ENCODE assay signal across 1 cellular context in genomic region chr10:58481569-58482109, GRCh38.
A peak's percentile ranks its signal among the peaks of the same experiment; 100 is the strongest.
TF ChIP-seq lines count a peak whose summit lies in the region.

No MANE protein-coding gene starts in this region.

TF ChIP-seq in HEK293, 187 proteins besides CTCF, POLR2A, EP300 and RAD21:
- TF ChIP-seq, protein P1, sequence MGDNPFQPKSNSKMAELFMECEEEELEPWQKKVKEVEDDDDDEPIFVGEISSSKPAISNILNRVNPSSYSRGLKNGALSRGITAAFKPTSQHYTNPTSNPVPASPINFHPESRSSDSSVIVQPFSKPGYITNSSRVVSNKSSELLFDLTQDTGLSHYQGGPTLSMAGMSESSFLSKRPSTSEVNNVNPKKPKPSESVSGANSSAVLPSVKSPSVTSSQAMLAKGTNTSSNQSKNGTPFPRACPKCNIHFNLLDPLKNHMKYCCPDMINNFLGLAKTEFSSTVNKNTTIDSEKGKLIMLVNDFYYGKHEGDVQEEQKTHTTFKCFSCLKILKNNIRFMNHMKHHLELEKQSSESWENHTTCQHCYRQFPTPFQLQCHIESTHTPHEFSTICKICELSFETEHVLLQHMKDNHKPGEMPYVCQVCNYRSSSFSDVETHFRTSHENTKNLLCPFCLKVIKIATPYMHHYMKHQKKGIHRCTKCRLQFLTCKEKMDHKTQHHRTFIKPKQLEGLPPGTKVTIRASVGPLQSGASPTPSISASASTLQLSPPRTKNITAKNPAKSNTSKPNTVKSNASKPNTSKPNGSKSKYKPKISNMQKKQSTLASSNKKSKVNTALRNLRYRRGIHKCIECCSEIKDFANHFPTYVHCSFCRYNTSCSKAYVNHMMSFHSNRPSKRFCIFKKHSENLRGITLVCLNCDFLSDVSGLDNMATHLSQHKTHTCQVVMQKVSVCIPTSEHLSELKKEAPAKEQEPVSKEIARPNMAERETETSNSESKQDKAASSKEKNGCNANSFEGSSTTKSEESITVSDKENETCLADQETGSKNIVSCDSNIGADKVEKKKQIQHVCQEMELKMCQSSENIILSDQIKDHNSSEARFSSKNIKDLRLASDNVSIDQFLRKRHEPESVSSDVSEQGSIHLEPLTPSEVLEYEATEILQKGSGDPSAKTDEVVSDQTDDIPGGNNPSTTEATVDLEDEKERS (tag by site-specific recombination; IDR thresholded peaks at IDR 0.05) = no peak
- no peak for TF ChIP-seq ZNF610 (tag by site-specific recombination; IDR thresholded peaks at IDR 0.05; ENCODE audit: borderline replicate concordance)
- TF ChIP-seq ZNF121 (tag by site-specific recombination; IDR thresholded peaks at IDR 0.05) = no peak
- TF ChIP-seq ZBTB48 (tag by site-specific recombination; IDR thresholded peaks at IDR 0.05) = no peak
- TF ChIP-seq ZNF112 (tag by site-specific recombination; IDR thresholded peaks at IDR 0.05) = no peak
- no peak for TF ChIP-seq ZNF510 (tag by site-specific recombination; IDR thresholded peaks at IDR 0.05; ENCODE audit: insufficient replicate concordance)
- peak; percentile 49; the same call in 1 of the 2 replicates for TF ChIP-seq WT1 (tag by site-specific recombination; IDR thresholded peaks at IDR 0.05)
- TF ChIP-seq, protein P2, sequence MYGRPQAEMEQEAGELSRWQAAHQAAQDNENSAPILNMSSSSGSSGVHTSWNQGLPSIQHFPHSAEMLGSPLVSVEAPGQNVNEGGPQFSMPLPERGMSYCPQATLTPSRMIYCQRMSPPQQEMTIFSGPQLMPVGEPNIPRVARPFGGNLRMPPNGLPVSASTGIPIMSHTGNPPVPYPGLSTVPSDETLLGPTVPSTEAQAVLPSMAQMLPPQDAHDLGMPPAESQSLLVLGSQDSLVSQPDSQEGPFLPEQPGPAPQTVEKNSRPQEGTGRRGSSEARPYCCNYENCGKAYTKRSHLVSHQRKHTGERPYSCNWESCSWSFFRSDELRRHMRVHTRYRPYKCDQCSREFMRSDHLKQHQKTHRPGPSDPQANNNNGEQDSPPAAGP (tag by site-specific recombination; IDR thresholded peaks at IDR 0.05) = 0 out of 2 replicates have a peak, but pooled peaks have one; percentile 63
- no peak for TF ChIP-seq ZNF302 (tag by site-specific recombination; IDR thresholded peaks at IDR 0.05; ENCODE audit: low read depth)
- no peak for TF ChIP-seq EGR2 (tag by site-specific recombination; IDR thresholded peaks at IDR 0.05; ENCODE audit: low read depth)
- TF ChIP-seq BCL11B (tag by site-specific recombination; IDR thresholded peaks at IDR 0.05; ENCODE audit: low read depth) = no peak
- TF ChIP-seq ZFP41 (tag by site-specific recombination; IDR thresholded peaks at IDR 0.05; ENCODE audit: borderline replicate concordance) = no peak
- peak; percentile 87 for TF ChIP-seq PRDM1 (tag by site-specific recombination; IDR thresholded peaks at IDR 0.05)
- TF ChIP-seq ZBTB7A (tag by site-specific recombination; IDR thresholded peaks at IDR 0.05; ENCODE audit: low read depth) = peak; percentile 24; the same call in 1 of the 2 replicates
- TF ChIP-seq ZNF707 (tag by site-specific recombination; IDR thresholded peaks at IDR 0.05) = no peak
